1 cellular context compared by ENCODE assay signal in genomic region chr4:128525387-128525786, GRCh38.
A peak's percentile ranks its signal among the peaks of the same experiment; 100 is the strongest.
TF ChIP-seq lines count a peak whose summit lies in the region.

No MANE protein-coding gene starts in this region.

TF ChIP-seq in GM12878, 131 proteins besides CTCF, POLR2A, EP300 and RAD21 (continued from another document):
- no peak for TF ChIP-seq ZBTB33 (IDR thresholded peaks at IDR 0.05)
- peak; percentile 74 for TF ChIP-seq MEF2B (IDR thresholded peaks at IDR 0.05; ENCODE audit: partially characterized antibody, poor library complexity, severe bottlenecking)
- TF ChIP-seq NFIC (IDR thresholded peaks at IDR 0.05; ENCODE audit: low read depth, low read length): no peak
- no peak for TF ChIP-seq FOS (IDR thresholded peaks at IDR 0.05; ENCODE audit: borderline replicate concordance, extremely low read depth, insufficient read length)
- no peak for TF ChIP-seq RBBP5 (conservative IDR thresholded peaks at IDR 0.05)
- TF ChIP-seq ATF7 (IDR thresholded peaks at IDR 0.05; ENCODE audit: low read depth): 0 out of 2 replicates have a peak, but pooled peaks have one; percentile 31
- TF ChIP-seq RELA (IDR thresholded peaks at IDR 0.05; ENCODE audit: borderline replicate concordance, partially characterized antibody): no peak
- TF ChIP-seq WRNIP1 (IDR thresholded peaks at IDR 0.05; ENCODE audit: borderline replicate concordance, low read depth, low read length): no peak
- no peak for TF ChIP-seq PAX5 (IDR thresholded peaks at IDR 0.05; ENCODE audit: borderline replicate concordance, low read depth, low read length)
- TF ChIP-seq EGR1 (IDR thresholded peaks at IDR 0.05; ENCODE audit: borderline replicate concordance in 1 of 2, low read depth in 2 of 2, low read length in 2 of 2): peak in 1 of 2 experiments; percentile 86; a peak in 1 of 3 replicates
- TF ChIP-seq TARDBP (IDR thresholded peaks at IDR 0.05; ENCODE audit: borderline replicate concordance): no peak
- no peak for TF ChIP-seq SIX5 (IDR thresholded peaks at IDR 0.05; ENCODE audit: low read depth, low read length, severe bottlenecking)
- peak; percentile 41; the same call in 1 of the 2 replicates for TF ChIP-seq JUNB (IDR thresholded peaks at IDR 0.05)
- TF ChIP-seq ZNF384 (IDR thresholded peaks at IDR 0.05; ENCODE audit: borderline replicate concordance, low read depth, low read length): peak; percentile 63
- TF ChIP-seq HDAC2 (IDR thresholded peaks at IDR 0.05): no peak
- no peak for TF ChIP-seq GATAD2B (conservative IDR thresholded peaks at IDR 0.05; ENCODE audit: low read depth)
- TF ChIP-seq TAF1 (IDR thresholded peaks at IDR 0.05; ENCODE audit: borderline replicate concordance, low read depth, low read length): no peak
- no peak for TF ChIP-seq SPI1 (IDR thresholded peaks at IDR 0.05; ENCODE audit: borderline replicate concordance, insufficient read depth, low read depth, low read length)
- TF ChIP-seq, protein P1, sequence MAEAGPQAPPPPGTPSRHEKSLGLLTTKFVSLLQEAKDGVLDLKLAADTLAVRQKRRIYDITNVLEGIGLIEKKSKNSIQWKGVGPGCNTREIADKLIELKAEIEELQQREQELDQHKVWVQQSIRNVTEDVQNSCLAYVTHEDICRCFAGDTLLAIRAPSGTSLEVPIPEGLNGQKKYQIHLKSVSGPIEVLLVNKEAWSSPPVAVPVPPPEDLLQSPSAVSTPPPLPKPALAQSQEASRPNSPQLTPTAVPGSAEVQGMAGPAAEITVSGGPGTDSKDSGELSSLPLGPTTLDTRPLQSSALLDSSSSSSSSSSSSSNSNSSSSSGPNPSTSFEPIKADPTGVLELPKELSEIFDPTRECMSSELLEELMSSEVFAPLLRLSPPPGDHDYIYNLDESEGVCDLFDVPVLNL (IDR thresholded peaks at IDR 0.05; ENCODE audit: low read depth, low read length): no peak
- TF ChIP-seq DPF2 (IDR thresholded peaks at IDR 0.05): no peak
- no peak for TF ChIP-seq IRF4 (IDR thresholded peaks at IDR 0.05; ENCODE audit: low read depth, low read length)
- no peak for TF ChIP-seq POLR2AphosphoS5 (IDR thresholded peaks at IDR 0.05; ENCODE audit: low read length)
- TF ChIP-seq RUNX3 (IDR thresholded peaks at IDR 0.05; ENCODE audit: low read length): no peak
- no peak for TF ChIP-seq ZNF687 (IDR thresholded peaks at IDR 0.05)
- no peak for TF ChIP-seq SMAD5 (IDR thresholded peaks at IDR 0.05; ENCODE audit: low read depth)
- TF ChIP-seq, protein P2, sequence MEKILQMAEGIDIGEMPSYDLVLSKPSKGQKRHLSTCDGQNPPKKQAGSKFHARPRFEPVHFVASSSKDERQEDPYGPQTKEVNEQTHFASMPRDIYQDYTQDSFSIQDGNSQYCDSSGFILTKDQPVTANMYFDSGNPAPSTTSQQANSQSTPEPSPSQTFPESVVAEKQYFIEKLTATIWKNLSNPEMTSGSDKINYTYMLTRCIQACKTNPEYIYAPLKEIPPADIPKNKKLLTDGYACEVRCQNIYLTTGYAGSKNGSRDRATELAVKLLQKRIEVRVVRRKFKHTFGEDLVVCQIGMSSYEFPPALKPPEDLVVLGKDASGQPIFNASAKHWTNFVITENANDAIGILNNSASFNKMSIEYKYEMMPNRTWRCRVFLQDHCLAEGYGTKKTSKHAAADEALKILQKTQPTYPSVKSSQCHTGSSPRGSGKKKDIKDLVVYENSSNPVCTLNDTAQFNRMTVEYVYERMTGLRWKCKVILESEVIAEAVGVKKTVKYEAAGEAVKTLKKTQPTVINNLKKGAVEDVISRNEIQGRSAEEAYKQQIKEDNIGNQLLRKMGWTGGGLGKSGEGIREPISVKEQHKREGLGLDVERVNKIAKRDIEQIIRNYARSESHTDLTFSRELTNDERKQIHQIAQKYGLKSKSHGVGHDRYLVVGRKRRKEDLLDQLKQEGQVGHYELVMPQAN (conservative IDR thresholded peaks at IDR 0.05): no peak
- TF ChIP-seq BMI1 (IDR thresholded peaks at IDR 0.05; ENCODE audit: borderline replicate concordance): no peak
- TF ChIP-seq NR2C1 (IDR thresholded peaks at IDR 0.05): 0 out of 2 replicates have a peak, but pooled peaks have one; percentile 26
- TF ChIP-seq POLR2AphosphoS2 (IDR thresholded peaks at IDR 0.05; ENCODE audit: low read depth, low read length): no peak
- TF ChIP-seq FOXM1 (IDR thresholded peaks at IDR 0.05; ENCODE audit: low read depth, low read length): no peak
- TF ChIP-seq BACH1 (IDR thresholded peaks at IDR 0.05; ENCODE audit: borderline replicate concordance): no peak
- no peak for TF ChIP-seq SMAD1 (IDR thresholded peaks at IDR 0.05; ENCODE audit: low read depth, partially characterized antibody)
- TF ChIP-seq HDAC6 (IDR thresholded peaks at IDR 0.05; ENCODE audit: unreplicated experiment): no peak
- TF ChIP-seq, protein P3, sequence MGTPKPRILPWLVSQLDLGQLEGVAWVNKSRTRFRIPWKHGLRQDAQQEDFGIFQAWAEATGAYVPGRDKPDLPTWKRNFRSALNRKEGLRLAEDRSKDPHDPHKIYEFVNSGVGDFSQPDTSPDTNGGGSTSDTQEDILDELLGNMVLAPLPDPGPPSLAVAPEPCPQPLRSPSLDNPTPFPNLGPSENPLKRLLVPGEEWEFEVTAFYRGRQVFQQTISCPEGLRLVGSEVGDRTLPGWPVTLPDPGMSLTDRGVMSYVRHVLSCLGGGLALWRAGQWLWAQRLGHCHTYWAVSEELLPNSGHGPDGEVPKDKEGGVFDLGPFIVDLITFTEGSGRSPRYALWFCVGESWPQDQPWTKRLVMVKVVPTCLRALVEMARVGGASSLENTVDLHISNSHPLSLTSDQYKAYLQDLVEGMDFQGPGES (IDR thresholded peaks at IDR 0.05): no peak
TF ChIP-seq in GM12878: peak in this region for 6.
